Comparison of ENCODE assay signal across 1 cellular context in the genomic region with DNA sequence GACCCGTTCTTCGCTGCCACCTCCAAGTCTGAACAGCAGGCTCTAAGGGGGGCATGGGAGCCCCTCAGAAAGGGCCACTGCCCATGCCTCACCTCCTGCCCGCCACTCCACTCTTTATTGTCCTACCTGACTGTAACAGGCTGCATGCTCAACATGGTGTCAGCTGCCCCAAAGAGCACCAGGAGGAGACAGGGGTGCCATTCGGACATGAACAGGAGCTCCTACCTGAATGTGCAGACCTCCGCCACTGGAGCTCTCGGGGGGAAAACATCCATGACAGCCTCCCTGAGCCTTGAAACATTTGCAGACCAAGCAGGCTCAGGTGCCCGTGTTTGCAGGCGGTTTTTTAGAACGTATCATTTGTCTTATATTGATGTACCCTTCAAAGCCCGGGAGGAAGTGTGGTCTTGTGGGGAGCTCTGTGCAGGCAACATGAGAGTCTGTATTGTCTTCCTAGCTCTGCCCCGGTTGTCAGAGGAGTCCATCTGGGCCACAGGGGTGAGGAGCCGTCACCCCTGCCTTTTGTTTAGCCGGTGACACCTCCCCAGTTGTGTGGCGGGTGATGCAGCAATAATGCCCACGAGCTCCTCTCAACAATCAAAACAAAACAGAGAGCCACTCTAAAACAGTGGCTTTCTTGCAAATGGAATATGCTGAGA.
TF ChIP-seq lines count a peak whose summit lies in the region.

No MANE protein-coding gene starts in this region.

TF ChIP-seq in HepG2, 621 proteins besides CTCF, POLR2A, EP300 and RAD21:
- TF ChIP-seq SALL2 (CRISPR knock-in tag; IDR thresholded peaks at IDR 0.05) = no peak
- TF ChIP-seq, protein P1, sequence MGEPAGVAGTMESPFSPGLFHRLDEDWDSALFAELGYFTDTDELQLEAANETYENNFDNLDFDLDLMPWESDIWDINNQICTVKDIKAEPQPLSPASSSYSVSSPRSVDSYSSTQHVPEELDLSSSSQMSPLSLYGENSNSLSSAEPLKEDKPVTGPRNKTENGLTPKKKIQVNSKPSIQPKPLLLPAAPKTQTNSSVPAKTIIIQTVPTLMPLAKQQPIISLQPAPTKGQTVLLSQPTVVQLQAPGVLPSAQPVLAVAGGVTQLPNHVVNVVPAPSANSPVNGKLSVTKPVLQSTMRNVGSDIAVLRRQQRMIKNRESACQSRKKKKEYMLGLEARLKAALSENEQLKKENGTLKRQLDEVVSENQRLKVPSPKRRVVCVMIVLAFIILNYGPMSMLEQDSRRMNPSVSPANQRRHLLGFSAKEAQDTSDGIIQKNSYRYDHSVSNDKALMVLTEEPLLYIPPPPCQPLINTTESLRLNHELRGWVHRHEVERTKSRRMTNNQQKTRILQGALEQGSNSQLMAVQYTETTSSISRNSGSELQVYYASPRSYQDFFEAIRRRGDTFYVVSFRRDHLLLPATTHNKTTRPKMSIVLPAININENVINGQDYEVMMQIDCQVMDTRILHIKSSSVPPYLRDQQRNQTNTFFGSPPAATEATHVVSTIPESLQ (CRISPR knock-in tag; conservative IDR thresholded peaks at IDR 0.05) = no peak
- TF ChIP-seq, protein P2, sequence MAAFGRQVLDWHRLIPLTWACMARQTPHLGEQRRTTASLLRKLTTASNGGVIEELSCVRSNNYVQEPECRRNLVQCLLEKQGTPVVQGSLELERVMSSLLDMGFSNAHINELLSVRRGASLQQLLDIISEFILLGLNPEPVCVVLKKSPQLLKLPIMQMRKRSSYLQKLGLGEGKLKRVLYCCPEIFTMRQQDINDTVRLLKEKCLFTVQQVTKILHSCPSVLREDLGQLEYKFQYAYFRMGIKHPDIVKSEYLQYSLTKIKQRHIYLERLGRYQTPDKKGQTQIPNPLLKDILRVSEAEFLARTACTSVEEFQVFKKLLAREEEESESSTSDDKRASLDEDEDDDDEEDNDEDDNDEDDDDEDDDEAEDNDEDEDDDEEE (CRISPR knock-in tag; IDR thresholded peaks at IDR 0.05) = no peak
- no peak for TF ChIP-seq ZNF446 (CRISPR knock-in tag; IDR thresholded peaks at IDR 0.05)
- TF ChIP-seq, protein P3, sequence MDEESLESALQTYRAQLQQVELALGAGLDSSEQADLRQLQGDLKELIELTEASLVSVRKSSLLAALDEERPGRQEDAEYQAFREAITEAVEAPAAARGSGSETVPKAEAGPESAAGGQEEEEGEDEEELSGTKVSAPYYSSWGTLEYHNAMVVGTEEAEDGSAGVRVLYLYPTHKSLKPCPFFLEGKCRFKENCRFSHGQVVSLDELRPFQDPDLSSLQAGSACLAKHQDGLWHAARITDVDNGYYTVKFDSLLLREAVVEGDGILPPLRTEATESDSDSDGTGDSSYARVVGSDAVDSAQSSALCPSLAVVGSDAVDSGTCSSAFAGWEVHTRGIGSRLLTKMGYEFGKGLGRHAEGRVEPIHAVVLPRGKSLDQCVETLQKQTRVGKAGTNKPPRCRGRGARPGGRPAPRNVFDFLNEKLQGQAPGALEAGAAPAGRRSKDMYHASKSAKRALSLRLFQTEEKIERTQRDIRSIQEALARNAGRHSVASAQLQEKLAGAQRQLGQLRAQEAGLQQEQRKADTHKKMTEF (CRISPR knock-in tag; IDR thresholded peaks at IDR 0.05) = no peak
- TF ChIP-seq NFKB2 (CRISPR knock-in tag; IDR thresholded peaks at IDR 0.05; ENCODE audit: borderline replicate concordance) = no peak
- no peak for TF ChIP-seq ZNF619 (CRISPR knock-in tag; IDR thresholded peaks at IDR 0.05)
- no peak for TF ChIP-seq FLYWCH1 (CRISPR knock-in tag; IDR thresholded peaks at IDR 0.05)
- TF ChIP-seq SIX4 (CRISPR knock-in tag; IDR thresholded peaks at IDR 0.05) = no peak
- TF ChIP-seq, protein P4, sequence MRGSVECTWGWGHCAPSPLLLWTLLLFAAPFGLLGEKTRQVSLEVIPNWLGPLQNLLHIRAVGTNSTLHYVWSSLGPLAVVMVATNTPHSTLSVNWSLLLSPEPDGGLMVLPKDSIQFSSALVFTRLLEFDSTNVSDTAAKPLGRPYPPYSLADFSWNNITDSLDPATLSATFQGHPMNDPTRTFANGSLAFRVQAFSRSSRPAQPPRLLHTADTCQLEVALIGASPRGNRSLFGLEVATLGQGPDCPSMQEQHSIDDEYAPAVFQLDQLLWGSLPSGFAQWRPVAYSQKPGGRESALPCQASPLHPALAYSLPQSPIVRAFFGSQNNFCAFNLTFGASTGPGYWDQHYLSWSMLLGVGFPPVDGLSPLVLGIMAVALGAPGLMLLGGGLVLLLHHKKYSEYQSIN (CRISPR knock-in tag; IDR thresholded peaks at IDR 0.05; ENCODE audit: borderline replicate concordance) = no peak
- TF ChIP-seq RFXANK (CRISPR knock-in tag; IDR thresholded peaks at IDR 0.05) = no peak
- TF ChIP-seq HOXD1 (CRISPR knock-in tag; IDR thresholded peaks at IDR 0.05) = no peak
